Comparison of ENCODE assay signal across 1 cellular context in genomic region chr1:231064418-231064817, GRCh38.
TF ChIP-seq lines count a peak whose summit lies in the region.

No MANE protein-coding gene starts in this region.

TF ChIP-seq in K562, 482 proteins besides CTCF, POLR2A, EP300 and RAD21 (continued from another document):
- TF ChIP-seq ZNF512 (tag; IDR thresholded peaks at IDR 0.05), result peak; percentile 94
- TF ChIP-seq GABPB2 (CRISPR knock-in tag; conservative IDR thresholded peaks at IDR 0.05), result no peak
- peak; percentile 19; the same call in 1 of the 2 replicates for TF ChIP-seq HDGF (IDR thresholded peaks at IDR 0.05)
- TF ChIP-seq DMBX1 (CRISPR knock-in tag; IDR thresholded peaks at IDR 0.05; ENCODE audit: borderline replicate concordance), result no peak
- TF ChIP-seq HDAC1 (IDR thresholded peaks at IDR 0.05), result 0 out of 4 replicates have a peak, but pooled peaks of 1 of the 2 experiments have one; percentile 14
- TF ChIP-seq ZEB2 (IDR thresholded peaks at IDR 0.05), result peak; percentile 43; the same call in 1 of the 2 replicates
- 0 out of 4 replicates have a peak, but pooled peaks of 1 of the 2 experiments have one; percentile 9 for TF ChIP-seq KDM1A (IDR thresholded peaks at IDR 0.05)
- 0 out of 2 replicates have a peak, but pooled peaks have one; percentile 52 for TF ChIP-seq HBP1 (CRISPR knock-in tag; IDR thresholded peaks at IDR 0.05)
- TF ChIP-seq LARP7 (IDR thresholded peaks at IDR 0.05), result 0 out of 2 replicates have a peak, but pooled peaks have one; percentile 28
- no peak for TF ChIP-seq GATAD2B (IDR thresholded peaks at IDR 0.05; ENCODE audit: borderline replicate concordance)
- 0 out of 2 replicates have a peak, but pooled peaks have one; percentile 11 for TF ChIP-seq ARID1B (IDR thresholded peaks at IDR 0.05)
- 0 out of 2 replicates have a peak, but pooled peaks have one; percentile 33 for TF ChIP-seq MTA1 (IDR thresholded peaks at IDR 0.05; ENCODE audit: borderline replicate concordance)
- no peak for TF ChIP-seq PTRF (tag; IDR thresholded peaks at IDR 0.05)
- no peak for TF ChIP-seq ARID4B (CRISPR knock-in tag; IDR thresholded peaks at IDR 0.05)
- TF ChIP-seq ELF4 (CRISPR knock-in tag; IDR thresholded peaks at IDR 0.05), result 0 out of 2 replicates have a peak, but pooled peaks have one; percentile 52
- TF ChIP-seq ATF6 (CRISPR knock-in tag; IDR thresholded peaks at IDR 0.05), result no peak
